1 cellular context compared by ENCODE assay signal in genomic region chr10:11602357-11602756, GRCh38.
TF ChIP-seq lines count a peak whose summit lies in the region.

No MANE protein-coding gene starts in this region.

TF ChIP-seq in GM23338, 12 proteins besides CTCF, POLR2A, EP300 and RAD21 (continued from another document):
- no peak for TF ChIP-seq REST (IDR thresholded peaks at IDR 0.05; ENCODE audit: unreplicated experiment)
